ENCODE assay signal across 1 cellular context in genomic region chr11:2837096-2837601, GRCh38.
TF ChIP-seq lines count a peak whose summit lies in the region.

No MANE protein-coding gene starts in this region.

TF ChIP-seq in K562, 482 proteins besides CTCF, POLR2A, EP300 and RAD21 (continued from another document):
- TF ChIP-seq VEZF1 (CRISPR knock-in tag; IDR thresholded peaks at IDR 0.05) = peak; percentile 57
